Comparison of ENCODE assay signal across 16 cellular contexts in the genomic region with DNA sequence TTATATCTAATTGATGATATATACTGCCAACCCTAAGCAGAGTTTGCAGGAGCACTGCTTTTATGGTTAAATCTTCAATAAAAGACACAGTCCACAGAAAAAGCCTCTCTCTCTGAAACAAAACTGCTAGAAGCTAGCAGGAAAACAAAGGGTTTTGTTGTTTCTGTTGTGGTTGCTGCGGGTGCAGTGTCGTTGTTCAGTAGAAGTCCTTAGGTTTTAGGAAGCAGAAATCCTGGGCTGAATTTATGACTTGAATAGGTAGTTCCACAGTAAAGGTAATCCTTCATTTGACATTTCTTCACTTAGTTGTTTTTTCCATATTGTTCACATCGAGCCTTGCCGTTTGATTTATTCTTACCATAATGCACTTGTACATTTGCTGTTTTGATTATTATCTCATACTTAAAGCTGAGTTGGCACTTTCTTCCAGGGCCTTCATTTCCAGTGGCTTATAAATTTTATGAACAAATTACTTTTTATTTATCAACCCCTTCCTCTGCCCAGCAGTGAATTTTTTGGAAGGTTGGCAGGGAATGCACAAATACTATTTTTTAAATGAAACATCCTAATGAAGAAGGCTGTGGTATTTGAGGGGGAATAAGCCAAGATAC.
DNase-seq lines count a peak whose midpoint lies in the region; ATAC-seq, FAIRE-seq and TF ChIP-seq lines count a peak whose summit lies in the region.
"Had no signal": no experiment of that assay in that cellular context is flagged by ENCODE, and none has a peak within 500 bp of the region (broad histone marks: within the 10 kb centered on the region; RNA-seq: fewer than 3 reads in every experiment).

No MANE protein-coding gene starts in this region.

- peak overlapping the region; percentile 17 for H3K27ac Mint-ChIP-seq in activated CD4-positive, alpha-beta T cell treated with anti-CD3 and anti-CD28 coated beads, Interleukin-2, amount 10 ng/mL, durations not matched to agents 24 days and 14 days
- H3K27ac Mint-ChIP-seq in T-helper 2 cell treated with Interferon-gamma antibody and Interleukin-4, amounts not matched to agents 5 μg/mL and 100 μg/mL, for 36 hours = peak overlapping the region; percentile 77
- peak overlapping the region; percentile 85 for H3K27ac Mint-ChIP-seq in mesothelial cell of epicardium
- H3K27ac Mint-ChIP-seq: stimulated activated naive B cell treated with anti-CD40 and anti-IgM and Interleukin-4, amounts not matched to agents 10 μg/mL and 1 μg/mL and 100 μg/mL, for 72 hours had no signal

- no peak for FAIRE-seq in D721Med (lab: Jason Lieb, UNC)
- FAIRE-seq: A204.1, frontal cortex, RCC 7860 had no signal

- H3F3A ChIP-seq in PC-3 (ENCODE audit: low read length, unreplicated experiment) = no peaks in the 10 kb centered on the region

- H4K20me1 ChIP-seq in PC-3 (ENCODE audit: low read length) = no peaks in the 10 kb centered on the region

- peaks cover 9% of the 10 kb centered on the region for H3K9me3 Mint-ChIP-seq in activated CD4-positive, alpha-beta T cell treated with anti-CD3 and anti-CD28 coated beads, Interleukin-2, amount 10 ng/mL, durations not matched to agents 24 days and 14 days
- peaks cover 17% of the 10 kb centered on the region for H3K9me3 Mint-ChIP-seq in T-helper 2 cell treated with Interferon-gamma antibody and Interleukin-4, amounts not matched to agents 5 μg/mL and 100 μg/mL, for 36 hours
- H3K9me3 Mint-ChIP-seq in mesothelial cell of epicardium = peaks cover 6% of the 10 kb centered on the region

- no peak overlapping the region for H3K4me2 ChIP-seq in PC-3 (ENCODE audit: low read length)

- peak overlapping the region; percentile 54 for H3K4me3 Mint-ChIP-seq in activated CD4-positive, alpha-beta T cell treated with anti-CD3 and anti-CD28 coated beads, Interleukin-2, amount 10 ng/mL, durations not matched to agents 24 days and 14 days
- H3K4me3 Mint-ChIP-seq in T-helper 2 cell treated with Interferon-gamma antibody and Interleukin-4, amounts not matched to agents 5 μg/mL and 100 μg/mL, for 36 hours = peak overlapping the region; percentile 62
- no peak overlapping the region for H3K4me3 Mint-ChIP-seq in mesothelial cell of epicardium
- H3K4me3 Mint-ChIP-seq: stimulated activated naive B cell treated with anti-CD40 and anti-IgM and Interleukin-4, amounts not matched to agents 10 μg/mL and 1 μg/mL and 100 μg/mL, for 72 hours had no signal

- ATAC-seq in PC-3 (no peak), HG03571 (IDR thresholded peaks at IDR 0.05; ENCODE audit: unreplicated experiment) (no peak)

- no peak for TF ChIP-seq CTCF in mesothelial cell of epicardium (IDR thresholded peaks at IDR 0.05; ENCODE audit: unreplicated experiment)
- TF ChIP-seq CTCF in PC-3 (conservative IDR thresholded peaks at IDR 0.05; ENCODE audit: low read depth, low read length) = no peak
- TF ChIP-seq CTCF in D721Med (IDR thresholded peaks at IDR 0.05; ENCODE audit: insufficient read depth, missing control alignments) = no peak

- intact Hi-C loops in activated CD4-positive, alpha-beta T cell treated with anti-CD3 and anti-CD28 coated beads, Interleukin-2, amount 10 ng/mL, durations not matched to agents 24 days and 14 days (cut with micrococcal nuclease) = loop anchor here (10.0 kb wide), 1 partner anchor 419 kb away; no protein-coding TSS in a partner anchor
- intact Hi-C loops in PC-3 (cut with micrococcal nuclease) = no loop called here

- POLR2A ChIA-PET in PC-3 (lab: Charles Lee; ENCODE audit: unreplicated experiment) = no interaction called here

- BruUV-seq in PC-3 (replicated peaks; lab: Mats Ljungman, UMichigan) = no TSS peak

- H3K4me1 Mint-ChIP-seq in activated CD4-positive, alpha-beta T cell treated with anti-CD3 and anti-CD28 coated beads, Interleukin-2, amount 10 ng/mL, durations not matched to agents 24 days and 14 days = peaks cover 25% of the 10 kb centered on the region
- peaks cover 37% of the 10 kb centered on the region for H3K4me1 Mint-ChIP-seq in T-helper 2 cell treated with Interferon-gamma antibody and Interleukin-4, amounts not matched to agents 5 μg/mL and 100 μg/mL, for 36 hours (ENCODE audit: low read depth)
- peaks cover 18% of the 10 kb centered on the region for H3K4me1 Mint-ChIP-seq in mesothelial cell of epicardium

- no peak overlapping the region for H3K9ac ChIP-seq in PC-3 (ENCODE audit: low read length)

- no peaks in the 10 kb centered on the region for H3K4me1 ChIP-seq in PC-3 (ENCODE audit: insufficient read depth, low read length)
- H3K4me1 ChIP-seq: breast epithelium, transverse colon had no signal

- peaks cover 1% of the 10 kb centered on the region for H3K27me3 Mint-ChIP-seq in activated CD4-positive, alpha-beta T cell treated with anti-CD3 and anti-CD28 coated beads, Interleukin-2, amount 10 ng/mL, durations not matched to agents 24 days and 14 days
- H3K27me3 Mint-ChIP-seq in T-helper 2 cell treated with Interferon-gamma antibody and Interleukin-4, amounts not matched to agents 5 μg/mL and 100 μg/mL, for 36 hours (ENCODE audit: low read depth) = no peaks in the 10 kb centered on the region
- no peaks in the 10 kb centered on the region for H3K27me3 Mint-ChIP-seq in mesothelial cell of epicardium (ENCODE audit: low read depth)
- H3K27me3 Mint-ChIP-seq: stimulated activated naive B cell treated with anti-CD40 and anti-IgM and Interleukin-4, amounts not matched to agents 10 μg/mL and 1 μg/mL and 100 μg/mL, for 72 hours had no signal

- no peaks in the 10 kb centered on the region for H3K9me2 ChIP-seq in PC-3 (replicated peaks; ENCODE audit: low read length)

- CTCF ChIA-PET in PC-3 (lab: Charles Lee) = interaction anchor here (0.6 kb wide), 1 partner anchor 84 kb away, joined by 6 read pairs; no protein-coding TSS in a partner anchor

- H3K36me3 Mint-ChIP-seq in activated CD4-positive, alpha-beta T cell treated with anti-CD3 and anti-CD28 coated beads, Interleukin-2, amount 10 ng/mL, durations not matched to agents 24 days and 14 days (ENCODE audit: low read depth) = no peaks in the 10 kb centered on the region
- peaks cover 4% of the 10 kb centered on the region for H3K36me3 Mint-ChIP-seq in T-helper 2 cell treated with Interferon-gamma antibody and Interleukin-4, amounts not matched to agents 5 μg/mL and 100 μg/mL, for 36 hours (ENCODE audit: low read depth)
- H3K36me3 Mint-ChIP-seq in mesothelial cell of epicardium = no peaks in the 10 kb centered on the region
- H3K36me3 Mint-ChIP-seq: stimulated activated naive B cell treated with anti-CD40 and anti-IgM and Interleukin-4, amounts not matched to agents 10 μg/mL and 1 μg/mL and 100 μg/mL, for 72 hours had no signal

- DNase-seq in activated CD4-positive, alpha-beta T cell treated with anti-CD3 and anti-CD28 coated beads, Interleukin-2, amount 10 ng/mL, durations not matched to agents 24 days and 14 days = peak; percentile 81
- DNase-seq in activated CD4-positive, alpha-beta T cell treated with anti-CD3 and anti-CD28 coated beads for 4 hours = no peak
- DNase-seq in CD1c-positive myeloid dendritic cell (ENCODE audit: extremely low spot score) = peak; percentile 4
- DNase-seq in T-helper 2 cell treated with Interferon-gamma antibody and Interleukin-4, amounts not matched to agents 5 μg/mL and 100 μg/mL, for 36 hours (ENCODE audit: low spot score) = peak; percentile 32
- no peak for DNase-seq in mesothelial cell of epicardium (ENCODE audit: low spot score in 2 of 2, unreplicated experiment in 2 of 2)
- DNase-seq in PC-3 = no peak
- no peak for DNase-seq in D721Med (ENCODE audit: insufficient read length, low spot score)
- DNase-seq: NCI-H2227 treated with DMSO at 0.1 percent for 48 hours; stimulated activated naive B cell treated with anti-CD40 and anti-IgM and Interleukin-4, amounts not matched to agents 10 μg/mL and 1 μg/mL and 100 μg/mL, for 72 hours; transverse colon had no signal

- no peak overlapping the region for H2AFZ ChIP-seq in PC-3 (ENCODE audit: low read length)

- no peak overlapping the region for H3K4me3 ChIP-seq in PC-3 (ENCODE audit: low read length)
- H3K4me3 ChIP-seq: breast epithelium, transverse colon had no signal

- no peaks in the 10 kb centered on the region for H3K36me3 ChIP-seq in PC-3 (ENCODE audit: low read depth, low read length)
- H3K36me3 ChIP-seq: breast epithelium, transverse colon had no signal

- H3K27ac ChIP-seq in PC-3 (ENCODE audit: low read length) = no peak overlapping the region
- H3K27ac ChIP-seq: breast epithelium, epithelial cell of prostate, transverse colon had no signal

- H3K79me2 ChIP-seq in PC-3 (ENCODE audit: low read length) = no peaks in the 10 kb centered on the region

- H3K27me3 ChIP-seq in PC-3 (ENCODE audit: low read length) = no peaks in the 10 kb centered on the region
- H3K27me3 ChIP-seq: breast epithelium, transverse colon had no signal

- H3K9me3 ChIP-seq in PC-3 (ENCODE audit: low read length) = no peaks in the 10 kb centered on the region
- H3K9me3 ChIP-seq: breast epithelium, transverse colon had no signal

Comparison
In these comparisons a context has a peak if more than half of its experiments do, and no peak if none do; other contexts are left out.
1. DNase-seq: peak in activated CD4-positive, alpha-beta T cell treated with anti-CD3 and anti-CD28 coated beads, Interleukin-2, amount 10 ng/mL, durations not matched to agents 24 days and 14 days (single experiment), CD1c-positive myeloid dendritic cell (single experiment) and T-helper 2 cell treated with Interferon-gamma antibody and Interleukin-4, amounts not matched to agents 5 μg/mL and 100 μg/mL, for 36 hours (single experiment); none in activated CD4-positive, alpha-beta T cell treated with anti-CD3 and anti-CD28 coated beads for 4 hours (0 of 2), mesothelial cell of epicardium (0 of 2), PC-3 (single experiment) and D721Med (single experiment).
2. H3K27ac Mint-ChIP-seq: peak in every context shown above with its lines; median percentile 85 in mesothelial cell of epicardium; 77 in T-helper 2 cell treated with Interferon-gamma antibody and Interleukin-4, amounts not matched to agents 5 μg/mL and 100 μg/mL, for 36 hours; 17 in activated CD4-positive, alpha-beta T cell treated with anti-CD3 and anti-CD28 coated beads, Interleukin-2, amount 10 ng/mL, durations not matched to agents 24 days and 14 days.